20 cellular contexts compared by ENCODE assay signal in genomic region chr9:103319979-103320378, GRCh38.
A peak's percentile ranks its signal among the peaks of the same experiment; 100 is the strongest.
DNase-seq lines count a peak whose midpoint lies in the region; ATAC-seq and TF ChIP-seq lines count a peak whose summit lies in the region.
"Had no signal": no experiment of that assay in that cellular context is flagged by ENCODE, and none has a peak within 500 bp of the region (broad histone marks: within the 10 kb centered on the region; RNA-seq: fewer than 3 reads in every experiment).

No MANE protein-coding gene starts in this region.

- CTCF ChIA-PET in SK-N-SH (lab: Yijun Ruan, JAX) (interaction anchor here (1.1 to 2.8 kb wide), 4 partner anchors 55 to 251 kb away, joined by 3 to 23 read pairs (median 4); no protein-coding TSS in a partner anchor), OCI-LY7 (lab: Charles Lee; ENCODE audit: unreplicated experiment) (no interaction called here)
- CTCF ChIA-PET in activated CD8-positive, alpha-beta T cell treated with anti-CD3 and anti-CD28 coated beads for 36 hours (lab: Charles Lee): no interaction called here

- H3K4me1 Mint-ChIP-seq in activated naive CD8-positive, alpha-beta T cell treated with anti-CD3 and anti-CD28 coated beads for 36 hours: no peaks in the 10 kb centered on the region
- H3K4me1 Mint-ChIP-seq in activated CD8-positive, alpha-beta T cell treated with anti-CD3 and anti-CD28 coated beads for 36 hours (ENCODE audit: low read depth): no peaks in the 10 kb centered on the region
- H3K4me1 Mint-ChIP-seq: activated naive CD4-positive, alpha-beta T cell treated with anti-CD3 and anti-CD28 coated beads, Interleukin-2, amount 50 U/mL, for 24 hours had no signal

- no peak overlapping the region for H2AFZ ChIP-seq in SK-N-SH (ENCODE audit: low read depth)
- H2AFZ ChIP-seq in OCI-LY7 (ENCODE audit: low read length): no peak overlapping the region

- H3K36me3 ChIP-seq in SK-N-SH (replicated peaks in 1 of 2; ENCODE audit: control insufficient read depth in 1 of 2, insufficient read depth in 2 of 2, low read length in 1 of 2) (no peaks in the 10 kb centered on the region), OCI-LY7 (ENCODE audit: insufficient read depth, low read length) (no peaks in the 10 kb centered on the region), vagina (no peaks in the 10 kb centered on the region)
- H3K36me3 ChIP-seq: gastrocnemius medialis, uterus had no signal

- TF ChIP-seq POLR2A in vagina (IDR thresholded peaks at IDR 0.05): no peak

- TF ChIP-seq RAD21 in SK-N-SH (IDR thresholded peaks at IDR 0.05; ENCODE audit: low read length): peak; percentile 47

- no peaks in the 10 kb centered on the region for H3K4me1 ChIP-seq in SK-N-SH (ENCODE audit: control insufficient read depth in 1 of 2, insufficient read depth in 2 of 2, low read depth in 1 of 2, low read length in 1 of 2)
- H3K4me1 ChIP-seq in OCI-LY7 (ENCODE audit: insufficient read depth, low read length, poor library complexity, severe bottlenecking): no peaks in the 10 kb centered on the region
- no peaks in the 10 kb centered on the region for H3K4me1 ChIP-seq in vagina
- H3K4me1 ChIP-seq: gastrocnemius medialis, uterus had no signal

- H3K4me3 Mint-ChIP-seq in activated naive CD8-positive, alpha-beta T cell treated with anti-CD3 and anti-CD28 coated beads for 36 hours: no peak overlapping the region
- no peak overlapping the region for H3K4me3 Mint-ChIP-seq in activated CD8-positive, alpha-beta T cell treated with anti-CD3 and anti-CD28 coated beads for 36 hours
- H3K4me3 Mint-ChIP-seq: activated naive CD4-positive, alpha-beta T cell treated with anti-CD3 and anti-CD28 coated beads, Interleukin-2, amount 50 U/mL, for 24 hours had no signal

- no peak overlapping the region for H3K27ac Mint-ChIP-seq in activated naive CD8-positive, alpha-beta T cell treated with anti-CD3 and anti-CD28 coated beads for 36 hours
- H3K27ac Mint-ChIP-seq in activated CD8-positive, alpha-beta T cell treated with anti-CD3 and anti-CD28 coated beads for 36 hours: no peak overlapping the region
- H3K27ac Mint-ChIP-seq: activated naive CD4-positive, alpha-beta T cell treated with anti-CD3 and anti-CD28 coated beads, Interleukin-2, amount 50 U/mL, for 24 hours had no signal

- H4K20me1 ChIP-seq in SK-N-SH (ENCODE audit: insufficient read depth): no peaks in the 10 kb centered on the region
- H4K20me1 ChIP-seq in OCI-LY7 (ENCODE audit: insufficient read depth, low read length): no peaks in the 10 kb centered on the region

- intact Hi-C loops in OCI-LY7 (cut with micrococcal nuclease; ENCODE audit: unreplicated experiment) (no loop called here), vagina (cut with DNase I) (no loop called here)
- intact Hi-C loops in activated CD8-positive, alpha-beta T cell treated with anti-CD3 and anti-CD28 coated beads for 36 hours (cut with micrococcal nuclease): no loop called here

- H3K9me2 ChIP-seq in SK-N-SH (no peaks in the 10 kb centered on the region), OCI-LY7 (ENCODE audit: insufficient read depth, low read length) (no peaks in the 10 kb centered on the region)

- 6% methylated on average over 4 of the region's 4 CpGs for WGBS in SK-N-SH (ENCODE audit: low lambda C conversion rate)

- no peaks in the 10 kb centered on the region for H3F3A ChIP-seq in SK-N-SH (replicated peaks; ENCODE audit: insufficient read depth)

- H3K27ac ChIP-seq in SK-N-SH (ENCODE audit: low read depth in 2 of 2, low read length in 1 of 2): no peak overlapping the region
- no peak overlapping the region for H3K27ac ChIP-seq in OCI-LY7 (ENCODE audit: low read depth, low read length, poor library complexity, severe bottlenecking)
- H3K27ac ChIP-seq in vagina: no peak overlapping the region
- H3K27ac ChIP-seq: gastrocnemius medialis, uterus had no signal

- no peak for TF ChIP-seq EP300 in SK-N-SH (IDR thresholded peaks at IDR 0.05; ENCODE audit: borderline replicate concordance in 1 of 2, low read depth in 1 of 2, low read length in 1 of 2)

- H3K9me3 ChIP-seq in SK-N-SH (no peaks in the 10 kb centered on the region), OCI-LY7 (ENCODE audit: low read length) (no peaks in the 10 kb centered on the region), vagina (no peaks in the 10 kb centered on the region)
- H3K9me3 ChIP-seq: gastrocnemius medialis, uterus had no signal

- BruUV-seq in OCI-LY7 (replicated peaks; lab: Mats Ljungman, UMichigan): no TSS peak

- no peak overlapping the region for H3K9ac ChIP-seq in SK-N-SH

- ATAC-seq in SK-N-SH treated with all-trans-retinoic acid at 6 μM for 48 hours: no peak
- ATAC-seq in activated CD8-positive, alpha-beta T cell treated with anti-CD3 and anti-CD28 coated beads for 36 hours: no peak
- ATAC-seq: gastrocnemius medialis; HCT116; stimulated activated naive CD8-positive, alpha-beta T cell treated with anti-CD3 and anti-CD28 coated beads, Interleukin-15, Interleukin-2, amounts not matched to agents 100 U/mL and 50 U/mL, for 24 hours had no signal

- H3K27me3 ChIP-seq in SK-N-SH (ENCODE audit: insufficient read depth) (no peaks in the 10 kb centered on the region), vagina (no peaks in the 10 kb centered on the region)
- H3K27me3 ChIP-seq: gastrocnemius medialis, uterus had no signal

- DNase-seq in SK-N-SH (peak; percentile 10), OCI-LY7 (ENCODE audit: low spot score) (peak; percentile 26), epithelial cell of esophagus (ENCODE audit: low read depth) (peak; percentile 0), superior temporal gyrus (ENCODE audit: extremely low spot score) (no peak), vagina (ENCODE audit: extremely low spot score in 2 of 2) (no peak)
- no peak for DNase-seq in activated naive CD8-positive, alpha-beta T cell treated with anti-CD3 and anti-CD28 coated beads for 36 hours
- no peak for DNase-seq in activated CD8-positive, alpha-beta T cell treated with anti-CD3 and anti-CD28 coated beads for 36 hours
- DNase-seq: activated CD4-positive, CD25-positive, alpha-beta regulatory T cell treated with anti-CD3 and anti-CD28 coated beads, Interleukin-2, amount 50 U/mL, for 72 hours; activated CD8-positive, alpha-beta memory T cell treated with anti-CD3 and anti-CD28 coated beads, Interleukin-2, amount 50 U/mL, for 4 hours; caudate nucleus; DMS153; gastrocnemius medialis; NCI-H1930; nucleus accumbens; stimulated activated naive CD8-positive, alpha-beta T cell treated with anti-CD3 and anti-CD28 coated beads, Interleukin-15, Interleukin-2, amounts not matched to agents 100 U/mL and 50 U/mL, for 24 hours; T-helper 1 cell; uterus had no signal

- H3K27me3 Mint-ChIP-seq in activated naive CD8-positive, alpha-beta T cell treated with anti-CD3 and anti-CD28 coated beads for 36 hours: no peaks in the 10 kb centered on the region
- H3K27me3 Mint-ChIP-seq in activated CD8-positive, alpha-beta T cell treated with anti-CD3 and anti-CD28 coated beads for 36 hours: no peaks in the 10 kb centered on the region
- H3K27me3 Mint-ChIP-seq: activated naive CD4-positive, alpha-beta T cell treated with anti-CD3 and anti-CD28 coated beads, Interleukin-2, amount 50 U/mL, for 24 hours had no signal

- H3K9me3 Mint-ChIP-seq in activated naive CD8-positive, alpha-beta T cell treated with anti-CD3 and anti-CD28 coated beads for 36 hours: no peaks in the 10 kb centered on the region
- H3K9me3 Mint-ChIP-seq in activated CD8-positive, alpha-beta T cell treated with anti-CD3 and anti-CD28 coated beads for 36 hours: peaks cover 3% of the 10 kb centered on the region
- H3K9me3 Mint-ChIP-seq: activated naive CD4-positive, alpha-beta T cell treated with anti-CD3 and anti-CD28 coated beads, Interleukin-2, amount 50 U/mL, for 24 hours had no signal

- H3K4me2 ChIP-seq in SK-N-SH: no peak overlapping the region
- no peak overlapping the region for H3K4me2 ChIP-seq in OCI-LY7 (ENCODE audit: low read length)

- H3K4me3 ChIP-seq in SK-N-SH (ENCODE audit: low read depth in 2 of 2, low read length in 1 of 2) (no peak overlapping the region), OCI-LY7 (ENCODE audit: low read depth, low read length, poor library complexity, severe bottlenecking) (no peak overlapping the region), epithelial cell of esophagus (ENCODE audit: low read length) (no peak overlapping the region), vagina (no peak overlapping the region)
- H3K4me3 ChIP-seq: gastrocnemius medialis, uterus had no signal

- POLR2A ChIA-PET in SK-N-SH (lab: Yijun Ruan, JAX): no interaction called here
- POLR2A ChIA-PET in OCI-LY7 (lab: Charles Lee): interaction anchor here (0.6 kb wide), 1 partner anchor 169 kb away, joined by 3 read pairs; no protein-coding TSS in a partner anchor
- POLR2A ChIA-PET in activated CD8-positive, alpha-beta T cell treated with anti-CD3 and anti-CD28 coated beads for 36 hours (lab: Charles Lee): no interaction called here

- TF ChIP-seq CTCF in SK-N-SH (IDR thresholded peaks at IDR 0.05) (peak; percentile 40), OCI-LY7 (conservative IDR thresholded peaks at IDR 0.05; ENCODE audit: low read length) (peak; percentile 78), epithelial cell of esophagus (IDR thresholded peaks at IDR 0.05; ENCODE audit: insufficient read depth, low read depth, low read length, missing control alignments) (no peak), vagina (IDR thresholded peaks at IDR 0.05) (no peak)
- no peak for TF ChIP-seq CTCF in activated CD8-positive, alpha-beta T cell treated with anti-CD3 and anti-CD28 coated beads for 36 hours (IDR thresholded peaks at IDR 0.05)

- no peaks in the 10 kb centered on the region for H3K36me3 Mint-ChIP-seq in activated naive CD8-positive, alpha-beta T cell treated with anti-CD3 and anti-CD28 coated beads for 36 hours
- H3K36me3 Mint-ChIP-seq in activated CD8-positive, alpha-beta T cell treated with anti-CD3 and anti-CD28 coated beads for 36 hours (ENCODE audit: low read depth): no peaks in the 10 kb centered on the region
- H3K36me3 Mint-ChIP-seq: activated naive CD4-positive, alpha-beta T cell treated with anti-CD3 and anti-CD28 coated beads, Interleukin-2, amount 50 U/mL, for 24 hours had no signal

- H3K79me2 ChIP-seq in SK-N-SH (ENCODE audit: insufficient read depth) (no peaks in the 10 kb centered on the region), OCI-LY7 (ENCODE audit: insufficient read depth, low read depth, low read length) (no peaks in the 10 kb centered on the region)

TF ChIP-seq in SK-N-SH, 30 proteins besides CTCF, POLR2A, EP300 and RAD21 (continues in another document):
- TF ChIP-seq SMC3 (IDR thresholded peaks at IDR 0.05; ENCODE audit: low read depth, low read length) (peak; percentile 33; the same call in 1 of the 2 replicates), MXI1 (IDR thresholded peaks at IDR 0.05; ENCODE audit: low read depth, low read length) (no peak), RXRA (IDR thresholded peaks at IDR 0.05; ENCODE audit: borderline replicate concordance, low read depth) (no peak)

TF ChIP-seq in SK-N-SH treated with all-trans-retinoic acid at 6 μM for 48 hours, 23 proteins besides CTCF, POLR2A, EP300 and RAD21 (continues in another document):
- TF ChIP-seq ZC3H10 (CRISPR knock-in tag; IDR thresholded peaks at IDR 0.05) (no peak), ARNTL (CRISPR knock-in tag; IDR thresholded peaks at IDR 0.05; ENCODE audit: borderline replicate concordance, low read depth) (no peak), ZFP30 (CRISPR knock-in tag; IDR thresholded peaks at IDR 0.05) (no peak)

Comparison
In these comparisons a context has a peak if more than half of its experiments do, and no peak if none do; other contexts are left out.
1. DNase-seq: peak in SK-N-SH (single experiment), OCI-LY7 (single experiment) and epithelial cell of esophagus (single experiment); none in superior temporal gyrus (single experiment), vagina (0 of 2), activated naive CD8-positive, alpha-beta T cell treated with anti-CD3 and anti-CD28 coated beads for 36 hours (single experiment) and activated CD8-positive, alpha-beta T cell treated with anti-CD3 and anti-CD28 coated beads for 36 hours (single experiment).
2. CTCF ChIP-seq: peak in SK-N-SH (single experiment) and OCI-LY7 (single experiment); none in epithelial cell of esophagus (single experiment), vagina (0 of 3) and activated CD8-positive, alpha-beta T cell treated with anti-CD3 and anti-CD28 coated beads for 36 hours (single experiment).